In genomic region chr1:121471517-121471916, GRCh38 we compare ENCODE assay signal across 12 cellular contexts.
DNase-seq lines count a peak whose midpoint lies in the region; ATAC-seq and TF ChIP-seq lines count a peak whose summit lies in the region.
"Had no signal": no experiment of that assay in that cellular context is flagged by ENCODE, and none has a peak within 500 bp of the region (broad histone marks: within the 10 kb centered on the region; RNA-seq: fewer than 3 reads in every experiment).

No MANE protein-coding gene starts in this region.

- H3K79me2 ChIP-seq in SU-DHL-6 (ENCODE audit: insufficient read depth, low read length) = no peaks in the 10 kb centered on the region

- H2AFZ ChIP-seq in SU-DHL-6 (ENCODE audit: low read depth, low read length, severe bottlenecking) = peak overlapping the region; percentile 11

- no peak overlapping the region for H3K27ac Mint-ChIP-seq in endodermal cell
- H3K27ac Mint-ChIP-seq: activated naive CD8-positive, alpha-beta T cell treated with anti-CD3 and anti-CD28 coated beads, Interleukin-2, amount 50 U/mL, for 24 hours had no signal

- 93% methylated on average over 1 of the region's 1 CpG; no CpG with 5 or more reads in 1 of the 2 experiments for WGBS in endodermal cell (ENCODE audit: insufficient coverage in 1 of 2, insufficient read length in 1 of 2), 2 experiments

- H3K27ac ChIP-seq in SU-DHL-6 (ENCODE audit: low read depth, low read length) (no peak overlapping the region), endodermal cell (ENCODE audit: low read depth, low read length) (no peak overlapping the region)
- H3K27ac ChIP-seq: C4-2B, coronary artery had no signal

- ATAC-seq in GM18870 (IDR thresholded peaks at IDR 0.05; ENCODE audit: unreplicated experiment) = peak; percentile 98
- peak; percentile 97 for ATAC-seq in GM21447 (IDR thresholded peaks at IDR 0.05; ENCODE audit: unreplicated experiment)
- ATAC-seq in HG03064 (IDR thresholded peaks at IDR 0.05; ENCODE audit: low read depth, unreplicated experiment) = peak; percentile 86
- ATAC-seq: activated naive CD8-positive, alpha-beta T cell treated with anti-CD3 and anti-CD28 coated beads, Interleukin-2, amount 50 U/mL, for 24 hours had no signal

- H3K36me3 Mint-ChIP-seq in endodermal cell (ENCODE audit: low read depth) = no peaks in the 10 kb centered on the region

- H3K27me3 Mint-ChIP-seq in endodermal cell (ENCODE audit: insufficient read depth) = no peaks in the 10 kb centered on the region
- H3K27me3 Mint-ChIP-seq: activated naive CD8-positive, alpha-beta T cell treated with anti-CD3 and anti-CD28 coated beads, Interleukin-2, amount 50 U/mL, for 24 hours had no signal

- H3K4me2 ChIP-seq in SU-DHL-6 (ENCODE audit: low read depth, low read length, poor library complexity, severe bottlenecking) = peak overlapping the region; percentile 12

- H3K4me1 ChIP-seq in endodermal cell (ENCODE audit: control insufficient read depth, insufficient read depth, low read length) = no peaks in the 10 kb centered on the region

- no peak for DNase-seq in effector CD4-positive, alpha-beta T cell
- DNase-seq in endodermal cell = no peak
- DNase-seq in activated naive CD4-positive, alpha-beta T cell treated with anti-CD3 and anti-CD28 coated beads, Interleukin-2, amount 50 U/mL, for 16 hours = no peak
- DNase-seq: activated naive CD8-positive, alpha-beta T cell treated with anti-CD3 and anti-CD28 coated beads, Interleukin-2, amount 50 U/mL, for 24 hours; OCI-M1; stimulated activated CD4-positive, alpha-beta T cell treated with anti-CD3 and anti-CD28 coated beads, Interleukin-4, amount 100 ng/mL, for 4 hours had no signal

- H3K4me3 ChIP-seq in SU-DHL-6 (ENCODE audit: insufficient read depth, low read length, poor library complexity, severe bottlenecking) (no peak overlapping the region), endodermal cell (ENCODE audit: low read length) (no peak overlapping the region)
- H3K4me3 ChIP-seq: coronary artery had no signal

- H3K4me1 Mint-ChIP-seq in endodermal cell = no peaks in the 10 kb centered on the region

- no peaks in the 10 kb centered on the region for H3K36me3 ChIP-seq in SU-DHL-6 (ENCODE audit: low read length)
- H3K36me3 ChIP-seq in endodermal cell (ENCODE audit: control insufficient read depth, insufficient read depth, low read length) = no peaks in the 10 kb centered on the region

- no peak overlapping the region for H3K4me3 Mint-ChIP-seq in endodermal cell
- H3K4me3 Mint-ChIP-seq: activated naive CD8-positive, alpha-beta T cell treated with anti-CD3 and anti-CD28 coated beads, Interleukin-2, amount 50 U/mL, for 24 hours had no signal

- no peak overlapping the region for H3K9ac ChIP-seq in SU-DHL-6 (ENCODE audit: low read length)
- no peak overlapping the region for H3K9ac ChIP-seq in endodermal cell (ENCODE audit: extremely low read depth, low read length, poor library complexity, severe bottlenecking)

- H4K20me1 ChIP-seq in SU-DHL-6 (ENCODE audit: low read depth, low read length) = no peaks in the 10 kb centered on the region

- TF ChIP-seq CTCF in SU-DHL-6 (IDR thresholded peaks at IDR 0.05; ENCODE audit: insufficient read depth, low read length, poor library complexity, severe bottlenecking) (no peak), endodermal cell (conservative IDR thresholded peaks at IDR 0.05) (no peak)

- H3K27me3 ChIP-seq in SU-DHL-6 (ENCODE audit: low read length) = no peaks in the 10 kb centered on the region
- H3K27me3 ChIP-seq in endodermal cell (ENCODE audit: control insufficient read depth, insufficient read depth, low read length, poor library complexity, severe bottlenecking) = no peaks in the 10 kb centered on the region

- H3K9me2 ChIP-seq in SU-DHL-6 (replicated peaks; ENCODE audit: insufficient read depth, low read length) = no peaks in the 10 kb centered on the region

- no peaks in the 10 kb centered on the region for H3K9me3 ChIP-seq in SU-DHL-6 (ENCODE audit: insufficient read depth, low read length)
- peaks cover 1% of the 10 kb centered on the region for H3K9me3 ChIP-seq in endodermal cell (ENCODE audit: control insufficient read depth, low read length)

- peaks cover 26% of the 10 kb centered on the region for H3K9me3 Mint-ChIP-seq in endodermal cell

- no peaks in the 10 kb centered on the region for H3F3A ChIP-seq in SU-DHL-6 (ENCODE audit: insufficient read depth)
